Comparison of ENCODE assay signal across 13 cellular contexts in genomic region chr14:61489002-61489401, GRCh38.
DNase-seq lines count a peak whose midpoint lies in the region; ATAC-seq and TF ChIP-seq lines count a peak whose summit lies in the region.
"Had no signal": no experiment of that assay in that cellular context is flagged by ENCODE, and none has a peak within 500 bp of the region (broad histone marks: within the 10 kb centered on the region; RNA-seq: fewer than 3 reads in every experiment).

No MANE protein-coding gene starts in this region.

- H3K9me3 Mint-ChIP-seq in activated CD8-positive, alpha-beta T cell treated with anti-CD3 and anti-CD28 coated beads for 36 hours: no peaks in the 10 kb centered on the region
- H3K9me3 Mint-ChIP-seq in activated CD8-positive, alpha-beta T cell treated with anti-CD3 and anti-CD28 coated beads, Interleukin-2, amount 10 ng/mL, durations not matched to agents 7 days and 5 days (ENCODE audit: insufficient read depth): no peaks in the 10 kb centered on the region
- H3K9me3 Mint-ChIP-seq in Calu3 (ENCODE audit: low read depth, unreplicated experiment): no peaks in the 10 kb centered on the region

- no peak overlapping the region for H3K4me3 ChIP-seq in body of pancreas
- no peak overlapping the region for H3K4me3 ChIP-seq in left lung
- H3K4me3 ChIP-seq in stomach: no peak overlapping the region
- H3K4me3 ChIP-seq: skin epidermis had no signal

- peak overlapping the region; percentile 60 for H3K27ac Mint-ChIP-seq in activated CD8-positive, alpha-beta T cell treated with anti-CD3 and anti-CD28 coated beads for 36 hours
- no peak overlapping the region for H3K27ac Mint-ChIP-seq in activated CD8-positive, alpha-beta T cell treated with anti-CD3 and anti-CD28 coated beads, Interleukin-2, amount 10 ng/mL, durations not matched to agents 7 days and 5 days
- H3K27ac Mint-ChIP-seq in Calu3 (ENCODE audit: unreplicated experiment): no peak overlapping the region

- H3K36me3 Mint-ChIP-seq in activated CD8-positive, alpha-beta T cell treated with anti-CD3 and anti-CD28 coated beads for 36 hours (ENCODE audit: low read depth): peaks cover 54% of the 10 kb centered on the region
- H3K36me3 Mint-ChIP-seq in activated CD8-positive, alpha-beta T cell treated with anti-CD3 and anti-CD28 coated beads, Interleukin-2, amount 10 ng/mL, durations not matched to agents 7 days and 5 days (ENCODE audit: low read depth): peaks cover 58% of the 10 kb centered on the region
- no peaks in the 10 kb centered on the region for H3K36me3 Mint-ChIP-seq in Calu3 (ENCODE audit: insufficient read depth, unreplicated experiment)

- intact Hi-C loops in activated CD8-positive, alpha-beta T cell treated with anti-CD3 and anti-CD28 coated beads for 36 hours (cut with micrococcal nuclease): no loop called here
- intact Hi-C loops in body of pancreas (cut with DNase I): loop anchor here (10.0 kb wide), 1 partner anchor 46 kb away; no protein-coding TSS in a partner anchor
- intact Hi-C loops in left lung (cut with DNase I): loop anchor here in 1 of 2 donors (10.0 kb wide), 1 partner anchor 46 kb away; no protein-coding TSS in a partner anchor
- intact Hi-C loops in stomach (cut with DNase I; ENCODE audit: low total_unique reads): no loop called here
- intact Hi-C loops in Calu3 (cut with micrococcal nuclease; ENCODE audit: unreplicated experiment): no loop called here

- no TSS peak for BruUV-seq in Calu3 (replicated peaks; lab: Mats Ljungman, UMichigan)

- CTCF ChIA-PET in activated CD8-positive, alpha-beta T cell treated with anti-CD3 and anti-CD28 coated beads for 36 hours (lab: Charles Lee): no interaction called here
- CTCF ChIA-PET in activated CD8-positive, alpha-beta T cell treated with anti-CD3 and anti-CD28 coated beads, Interleukin-2, amount 10 ng/mL, durations not matched to agents 7 days and 5 days (lab: Charles Lee): interaction anchor here (0.9 to 1.6 kb wide), 3 partner anchors 9 to 348 kb away, joined by 3 to 4 read pairs (median 4); no protein-coding TSS in a partner anchor
- CTCF ChIA-PET in Calu3 (lab: Charles Lee): interaction anchor here (1.6 kb wide), 1 partner anchor 11 kb away, joined by 3 read pairs; no protein-coding TSS in a partner anchor

- H3K9me3 ChIP-seq in body of pancreas: no peaks in the 10 kb centered on the region
- no peaks in the 10 kb centered on the region for H3K9me3 ChIP-seq in left lung
- H3K9me3 ChIP-seq in stomach: no peaks in the 10 kb centered on the region

- no peaks in the 10 kb centered on the region for H3K27me3 Mint-ChIP-seq in activated CD8-positive, alpha-beta T cell treated with anti-CD3 and anti-CD28 coated beads for 36 hours
- no peaks in the 10 kb centered on the region for H3K27me3 Mint-ChIP-seq in activated CD8-positive, alpha-beta T cell treated with anti-CD3 and anti-CD28 coated beads, Interleukin-2, amount 10 ng/mL, durations not matched to agents 7 days and 5 days (ENCODE audit: low read depth)
- no peaks in the 10 kb centered on the region for H3K27me3 Mint-ChIP-seq in Calu3 (ENCODE audit: unreplicated experiment)

- WGBS in body of pancreas, 2 donors: 25 to 45% methylated on average over 1 of the region's 1 CpG
- 10 to 25% (median 18%) methylated on average over 1 of the region's 1 CpG for WGBS in stomach, 5 donors

- peaks cover 56% of the 10 kb centered on the region for H3K4me1 Mint-ChIP-seq in activated CD8-positive, alpha-beta T cell treated with anti-CD3 and anti-CD28 coated beads for 36 hours (ENCODE audit: low read depth)
- H3K4me1 Mint-ChIP-seq in activated CD8-positive, alpha-beta T cell treated with anti-CD3 and anti-CD28 coated beads, Interleukin-2, amount 10 ng/mL, durations not matched to agents 7 days and 5 days (ENCODE audit: low read depth): peaks cover 39% of the 10 kb centered on the region
- peaks cover 28% of the 10 kb centered on the region for H3K4me1 Mint-ChIP-seq in Calu3 (ENCODE audit: low read depth, unreplicated experiment)

- no peak for TF ChIP-seq POLR2A in body of pancreas (IDR thresholded peaks at IDR 0.05)
- no peak for TF ChIP-seq POLR2A in stomach (IDR thresholded peaks at IDR 0.05)

- peak overlapping the region in 3 of 4 donors; percentile 31 to 71 (median 43) for H3K27ac ChIP-seq in body of pancreas
- peak overlapping the region; percentile 67 to 91 for H3K27ac ChIP-seq in left lung
- H3K27ac ChIP-seq in stomach: peak overlapping the region; percentile 7 to 65 (median 44)

- H3K4me3 Mint-ChIP-seq in activated CD8-positive, alpha-beta T cell treated with anti-CD3 and anti-CD28 coated beads for 36 hours: no peak overlapping the region
- no peak overlapping the region for H3K4me3 Mint-ChIP-seq in activated CD8-positive, alpha-beta T cell treated with anti-CD3 and anti-CD28 coated beads, Interleukin-2, amount 10 ng/mL, durations not matched to agents 7 days and 5 days
- H3K4me3 Mint-ChIP-seq in Calu3 (ENCODE audit: low read depth, unreplicated experiment): no peak overlapping the region

- TF ChIP-seq EP300 in stomach (IDR thresholded peaks at IDR 0.05): no peak

- DNase-seq in activated CD8-positive, alpha-beta T cell treated with anti-CD3 and anti-CD28 coated beads for 36 hours: no peak
- DNase-seq in activated CD8-positive, alpha-beta T cell treated with anti-CD3 and anti-CD28 coated beads, Interleukin-2, amount 10 ng/mL, durations not matched to agents 7 days and 5 days: no peak
- DNase-seq in body of pancreas (no peak), left lung (no peak), stomach (no peak), Calu3 (no peak), NCI-H226 (no peak)
- DNase-seq: activated CD4-positive, alpha-beta T cell treated with anti-CD3 and anti-CD28 coated beads, Interleukin-2, amount 50 U/mL, for 48 hours; activated naive CD4-positive, alpha-beta T cell; DMS 273 treated with DMSO at 0.1 percent for 48 hours; NCI-H1048 had no signal

- H3K27me3 ChIP-seq in body of pancreas: no peaks in the 10 kb centered on the region
- no peaks in the 10 kb centered on the region for H3K27me3 ChIP-seq in left lung
- no peaks in the 10 kb centered on the region for H3K27me3 ChIP-seq in stomach

- POLR2A ChIA-PET in activated CD8-positive, alpha-beta T cell treated with anti-CD3 and anti-CD28 coated beads for 36 hours (lab: Charles Lee): no interaction called here
- POLR2A ChIA-PET in activated CD8-positive, alpha-beta T cell treated with anti-CD3 and anti-CD28 coated beads, Interleukin-2, amount 10 ng/mL, durations not matched to agents 7 days and 5 days (lab: Charles Lee): no interaction called here

- no peak for ATAC-seq in activated CD8-positive, alpha-beta T cell treated with anti-CD3 and anti-CD28 coated beads for 36 hours
- ATAC-seq in activated CD8-positive, alpha-beta T cell treated with anti-CD3 and anti-CD28 coated beads, Interleukin-2, amount 10 ng/mL, durations not matched to agents 7 days and 5 days: no peak
- ATAC-seq in body of pancreas (no peak), left lung (peak; percentile 4), esophagus mucosa (no peak)

- peaks cover 69% of the 10 kb centered on the region for H3K4me1 ChIP-seq in body of pancreas
- H3K4me1 ChIP-seq in left lung: peaks cover 3 to 89% of the 10 kb centered on the region in 2 donors
- H3K4me1 ChIP-seq in stomach: peaks cover 0 to 57% (median 7%) of the 10 kb centered on the region in 4 donors

- no peak for TF ChIP-seq CTCF in activated CD8-positive, alpha-beta T cell treated with anti-CD3 and anti-CD28 coated beads for 36 hours (IDR thresholded peaks at IDR 0.05)
- no peak for TF ChIP-seq CTCF in body of pancreas (IDR thresholded peaks at IDR 0.05)
- no peak for TF ChIP-seq CTCF in left lung (IDR thresholded peaks at IDR 0.05)
- TF ChIP-seq CTCF in stomach (IDR thresholded peaks at IDR 0.05): no peak
- no peak for TF ChIP-seq CTCF in Calu3 (IDR thresholded peaks at IDR 0.05; ENCODE audit: unreplicated experiment)

- H3K36me3 ChIP-seq in body of pancreas (replicated peaks in 1 of 2; ENCODE audit: insufficient read depth in 1 of 2, low read depth in 2 of 2) (no peaks in the 10 kb centered on the region), left lung (peaks cover 0 to 5% of the 10 kb centered on the region in 2 donors), stomach (peaks cover 0 to 4% (median 0%) of the 10 kb centered on the region in 4 donors)
